23 cellular contexts compared by ENCODE assay signal in genomic region chr10:132431537-132432175, GRCh38. TPM values are rescaled to one million over a fixed set of nuclear protein-coding genes. Genes with fewer than 3 reads are reported as not detected.
DNase-seq lines count a peak whose midpoint lies in the region; ATAC-seq, FAIRE-seq and TF ChIP-seq lines count a peak whose summit lies in the region.
"Had no signal": no experiment of that assay in that cellular context is flagged by ENCODE, and none has a peak within 500 bp of the region (broad histone marks: within the 10 kb centered on the region; RNA-seq: fewer than 3 reads in every experiment).

No MANE protein-coding gene starts in this region.

- no peak for TF ChIP-seq CTCF in HEK293 (tag by site-specific recombination; IDR thresholded peaks at IDR 0.05)
- no peak for TF ChIP-seq CTCF in K562 (IDR thresholded peaks at IDR 0.05 in 2 of 3, conservative IDR thresholded peaks at IDR 0.05 in 1 of 3; ENCODE audit: insufficient read depth in 2 of 3, low read depth in 1 of 3, low read length in 3 of 3)
- TF ChIP-seq CTCF in kidney (IDR thresholded peaks at IDR 0.05; ENCODE audit: borderline replicate concordance, extremely low read depth, insufficient read depth), result no peak

- no peak overlapping the region for H3K4me3 ChIP-seq in HEK293 (ENCODE audit: low read depth, low read length)
- H3K4me3 ChIP-seq in K562, result no peak overlapping the region
- no peak overlapping the region for H3K4me3 ChIP-seq in kidney (ENCODE audit: low read length in 2 of 2)
- H3K4me3 ChIP-seq: PC-9 had no signal

- H3K4me1 ChIP-seq in HEK293 (ENCODE audit: control insufficient read depth, insufficient read depth, low read length), result no peaks in the 10 kb centered on the region
- peaks cover 0 to 20% of the 10 kb centered on the region in 2 experiments; a peak in 1 of 5 replicates for H3K4me1 ChIP-seq in K562 (replicated peaks in 1 of 2; ENCODE audit: control insufficient read depth in 2 of 2, insufficient read depth in 2 of 2, low read length in 2 of 2)
- H3K4me1 ChIP-seq in kidney (ENCODE audit: control insufficient read depth in 1 of 2, insufficient read depth in 1 of 2, low read depth in 1 of 2, low read length in 2 of 2), result peaks cover 0 to 14% of the 10 kb centered on the region in 2 donors

- no peak overlapping the region for H2AFZ ChIP-seq in K562 (ENCODE audit: low read depth, low read length)
- H2AFZ ChIP-seq: PC-9 had no signal

- ATAC-seq in K562, result no peak
- ATAC-seq: T-cell had no signal

- no peaks in the 10 kb centered on the region for H3K9me3 ChIP-seq in HEK293 (ENCODE audit: control insufficient read depth, insufficient read depth, low read depth, low read length)
- H3K9me3 ChIP-seq in K562 (replicated peaks; ENCODE audit: control insufficient read depth, insufficient read depth, low read depth, low read length), result no peaks in the 10 kb centered on the region
- no peaks in the 10 kb centered on the region for H3K9me3 ChIP-seq in kidney (ENCODE audit: control insufficient read depth in 1 of 2, low read length in 2 of 2)

- no peak for TF ChIP-seq POLR2A in K562 (conservative IDR thresholded peaks at IDR 0.05)

- no peaks in the 10 kb centered on the region for H3K27me3 ChIP-seq in K562 (ENCODE audit: control insufficient read depth in 2 of 2, insufficient read depth in 2 of 2, low read length in 2 of 2)

- no peaks in the 10 kb centered on the region for H3K79me2 ChIP-seq in K562 (ENCODE audit: control insufficient read depth, insufficient read depth, low read length)

- TF ChIP-seq EP300 in K562 (IDR thresholded peaks at IDR 0.05; ENCODE audit: low read length), result no peak

- WGBS in K562 (ENCODE audit: insufficient coverage, low coverage, missing lambda C conversion rate), result 25% methylated on average over 5 of the region's 12 CpGs

- CTCF ChIA-PET in HEK293 (lab: Yijun Ruan, JAX), result interaction anchor here (1.0 kb wide), 1 partner anchor 22 kb away, joined by 3 read pairs; no protein-coding TSS in a partner anchor
- CTCF ChIA-PET in K562 (lab: Yijun Ruan, JAX; ENCODE audit: low intra/inter-chr PET ratio), result no interaction called here

- FAIRE-seq in K562 (lab: Jason Lieb, UNC), result no peak
- FAIRE-seq in kidney (lab: Jason Lieb, UNC), result no peak
- FAIRE-seq: HTR-8/SVneo had no signal

- H3K9ac ChIP-seq in K562 (ENCODE audit: insufficient read depth in 1 of 2, low read depth in 2 of 2, low read length in 2 of 2) (no peak overlapping the region), kidney (ENCODE audit: low read length in 2 of 2) (no peak overlapping the region)
- H3K9ac ChIP-seq: KMS-11 had no signal

- H3K36me3 ChIP-seq in HEK293 (ENCODE audit: control insufficient read depth in 2 of 2, insufficient read depth in 1 of 2, low read length in 2 of 2) (peaks cover 0 to 9% of the 10 kb centered on the region in 2 experiments; a peak in 1 of 3 replicates), K562 (ENCODE audit: control insufficient read depth, insufficient read depth, low read length) (no peaks in the 10 kb centered on the region), kidney (ENCODE audit: control insufficient read depth in 1 of 2, insufficient read depth in 2 of 2, low read length in 2 of 2) (peaks cover 0 to 7% of the 10 kb centered on the region in 2 donors)

- TF ChIP-seq RAD21 in K562 (CRISPR knock-in tag; conservative IDR thresholded peaks at IDR 0.05 in 1 of 2, IDR thresholded peaks at IDR 0.05 in 1 of 2), result no peak

- DNase-seq in K562 (ENCODE audit: extremely low read depth in 1 of 4, low spot score in 3 of 4), result no peak
- DNase-seq in kidney, result peak; percentile 71
- no peak for DNase-seq in H4 (ENCODE audit: low spot score)
- DNase-seq in hypothalamus (lab: John Stamatoyannopoulos, UW), result no peak
- no peak for DNase-seq in COLO829 (ENCODE audit: low spot score)
- DNase-seq in CD1c-positive myeloid dendritic cell (ENCODE audit: extremely low spot score), result no peak
- DNase-seq: CD4-positive, CD25-positive, alpha-beta regulatory T cell; COR-L47; DMS53; H7; NCI-H1048; NCI-H1417 treated with DMSO at 0.1 percent for 48 hours; NCI-H1694 treated with DMSO at 0.1 percent for 48 hours; NCI-H2081; NCI-H2227 treated with DMSO at 0.1 percent for 48 hours; NCI-H526 treated with DMSO at 0.1 percent for 48 hours; PC-9; RPMI8226; SHP77; T-cell had no signal

- no peaks in the 10 kb centered on the region for H4K20me1 ChIP-seq in K562 (replicated peaks; ENCODE audit: control insufficient read depth, insufficient read depth, low read length)

- in situ Hi-C loops in K562 (cut with MboI), result no loop called here

- no peaks in the 10 kb centered on the region for H3K9me1 ChIP-seq in K562 (ENCODE audit: control insufficient read depth, insufficient read depth, low read length)

- POLR2A ChIA-PET in HEK293 (lab: Yijun Ruan, JAX), result interaction anchor here (0.5 kb wide), 1 partner anchor 136 kb away, joined by 4 read pairs; no protein-coding TSS in a partner anchor
- POLR2A ChIA-PET in K562 (lab: Yijun Ruan, JAX), result no interaction called here

- no TSS peak for BruUV-seq in K562 (replicated peaks; lab: Mats Ljungman, UMichigan)

- no peak overlapping the region for H3K4me2 ChIP-seq in K562 (ENCODE audit: insufficient read depth, low read length)
- H3K4me2 ChIP-seq: KMS-11, PC-9 had no signal

- intact Hi-C loops in K562 (cut with micrococcal nuclease), result no loop called here
- intact Hi-C loops in kidney (cut with DNase I), result no loop called here

- no peak overlapping the region for H3K27ac ChIP-seq in HEK293 (ENCODE audit: extremely low read depth, low read depth, low read length)
- H3K27ac ChIP-seq in K562 (ENCODE audit: extremely low read depth, low read depth, low read length), result no peak overlapping the region
- H3K27ac ChIP-seq in kidney (ENCODE audit: low read depth in 2 of 2, low read length in 2 of 2), result no peak overlapping the region
- H3K27ac ChIP-seq: KMS-11, PC-9 had no signal

TF ChIP-seq in HEK293, 187 proteins besides CTCF, POLR2A, EP300 and RAD21:
- TF ChIP-seq ZIC2 (tag by site-specific recombination; IDR thresholded peaks at IDR 0.05), result peak; percentile 33; the same call in 1 of the 2 replicates
- no peak for TF ChIP-seq ZNF792 (tag by site-specific recombination; IDR thresholded peaks at IDR 0.05)

TF ChIP-seq in K562, 482 proteins besides CTCF, POLR2A, EP300 and RAD21:
- no peak for TF ChIP-seq HDAC3 (IDR thresholded peaks at IDR 0.05; ENCODE audit: borderline replicate concordance, partially characterized antibody)
- no peak for TF ChIP-seq MED1 (CRISPR knock-in tag; IDR thresholded peaks at IDR 0.05; ENCODE audit: borderline replicate concordance)
- TF ChIP-seq ZFP36 (IDR thresholded peaks at IDR 0.05; ENCODE audit: low read depth, low read length, partially characterized antibody), result peak; percentile 73
TF ChIP-seq in K562: peak in this region for 1.

RNA-seq across cellular contexts. Expression of gene PWWP2B, which starts 34.7 kb away (rescaled TPM):
- total RNA-seq in K562 (2011; cell fraction: chromatin; rRNA removed; ENCODE audit: low replicate concordance), result 1.1 and 5.8 TPM in 2 replicates
- total RNA-seq in K562 (2011; cell fraction: nucleolus; rRNA removed), result 5.5 and 6.5 TPM in 2 replicates
- 3.1 and 3.2 TPM in 2 replicates for total RNA-seq in K562 (2011; cell fraction: nucleoplasm; rRNA removed)
- 7.5 and 10.4 TPM in 2 replicates for total RNA-seq in K562 (2014; rRNA removed)
- total RNA-seq in K562 (2014; rRNA removed; fragmentation: Illumina TruSeq; extraction: Trizol), result 0.64 and 0.80 TPM in 2 replicates
- total RNA-seq in K562 (2015; rRNA removed; fragmentation: Illumina TruSeq; extraction: Trizol), result 2.0 and 2.7 TPM in 2 replicates
- 9.2 and 9.8 TPM in 2 replicates for total RNA-seq in K562 (2021)
- polyA plus RNA-seq in K562 (2011; rRNA removed), result 1.2 and 1.7 TPM in 2 replicates
- 2.3 and 7.4 TPM in 2 replicates for polyA plus RNA-seq in K562 (2011; cell fraction: cytosol; rRNA removed)
- 3.1 and 5.8 TPM in 2 replicates for polyA plus RNA-seq in K562 (2011; cell fraction: nucleus; rRNA removed)
- polyA plus RNA-seq in K562 (2012), result 3.8 and 4.8 TPM in 2 replicates
- polyA plus RNA-seq in K562 (2014; fragmentation: Illumina TruSeq; extraction: Trizol), result 0.24 and 1.2 TPM in 2 replicates
- under 1 TPM in 1 of 2 experiments, not detected in 1; 0.07 TPM for polyA plus RNA-seq in K562 (2014; fragmentation: Nextera tagmentation; extraction: Ambion mirVana)
- polyA plus RNA-seq in K562 (2014; rRNA removed), result 3.3 and 4.3 TPM in 2 replicates
- 0.57 and 1.3 TPM in 2 replicates for polyA minus RNA-seq in K562 (2011; rRNA and poly(A)+ RNA removed)
- 2.9 and 4.0 TPM in 2 replicates for polyA minus RNA-seq in K562 (2011; cell fraction: cytosol; rRNA and poly(A)+ RNA removed)
- polyA minus RNA-seq in K562 (2011; cell fraction: nucleus; rRNA and poly(A)+ RNA removed), result 2.0 and 2.8 TPM in 2 replicates
- total RNA-seq in kidney, result 24.3 TPM
- 12.9 TPM for polyA plus RNA-seq in kidney (ENCODE audit: insufficient read depth, low read depth, low replicate concordance)
- total RNA-seq in H4 (2014; rRNA removed; shearing (Covaris generic)), result 2.2 and 6.2 TPM in 2 replicates
